7 cellular contexts compared by ENCODE assay signal in the genomic region with DNA sequence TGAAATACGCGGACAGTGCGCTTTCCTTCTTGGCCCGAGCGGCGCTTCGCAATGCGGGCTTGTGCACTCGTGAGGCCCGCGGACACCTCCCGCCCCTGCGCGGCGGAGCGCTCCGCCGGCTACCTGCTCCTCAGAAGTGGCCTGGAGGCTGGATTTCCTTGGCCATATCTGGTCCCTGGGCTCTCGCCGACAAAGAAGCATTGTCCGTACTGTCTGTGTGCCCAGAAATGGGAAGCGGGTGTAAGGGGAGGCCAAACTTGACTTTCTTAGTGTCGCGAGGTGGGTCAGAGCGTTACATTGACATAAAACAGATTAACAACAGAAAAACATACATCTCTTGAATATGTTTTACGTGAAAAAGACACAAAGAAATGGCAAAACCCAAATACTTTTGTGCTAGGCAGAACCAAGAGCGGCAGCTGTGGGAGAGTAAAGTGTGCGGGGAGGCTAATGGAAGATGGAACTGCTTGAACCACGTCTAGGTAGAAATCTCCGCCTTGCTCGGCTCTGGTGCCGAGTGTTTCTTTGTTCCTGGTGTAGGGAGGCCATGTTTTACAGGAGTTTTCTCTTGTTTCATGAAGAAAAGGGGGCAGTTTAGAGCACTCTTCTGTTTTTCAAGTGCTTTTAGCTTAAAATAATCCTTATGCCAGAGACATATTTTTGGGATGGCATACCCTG. TPM values are rescaled to one million over a fixed set of nuclear protein-coding genes. Genes with fewer than 3 reads are reported as not detected.
A peak's percentile ranks its signal among the peaks of the same experiment; 100 is the strongest.
DNase-seq lines count a peak whose midpoint lies in the region; ATAC-seq and TF ChIP-seq lines count a peak whose summit lies in the region.

No MANE protein-coding gene starts in this region.

- intact Hi-C loops in left ventricle myocardium inferior (cut with micrococcal nuclease) (no loop called here), gastrocnemius medialis (cut with DNase I; ENCODE audit: low total_unique reads) (loop anchor here (2.0 to 10.0 kb wide), 6 partner anchors 42 to 716 kb away; a partner anchor contains a TSS)

- in situ Hi-C loops in gastrocnemius medialis (cut with MboI; ENCODE audit: low sequenced_read_pairs in 4 of 4), result loop anchor here in 2 of 4 donors (25.0 kb wide), 2 partner anchors 604 to 696 kb away; a partner anchor contains a TSS

- H3K36me3 ChIP-seq in left ventricle myocardium inferior (no peaks in the 10 kb centered on the region), gastrocnemius medialis (no peaks in the 10 kb centered on the region)

- H3K9me3 ChIP-seq in left ventricle myocardium inferior (replicated peaks) (no peaks in the 10 kb centered on the region), gastrocnemius medialis (no peaks in the 10 kb centered on the region)

- TF ChIP-seq CTCF in left ventricle myocardium inferior (IDR thresholded peaks at IDR 0.05; ENCODE audit: borderline replicate concordance) (no peak), gastrocnemius medialis (IDR thresholded peaks at IDR 0.05 in 4 of 5, conservative IDR thresholded peaks at IDR 0.05 in 1 of 5) (no peak)

- H3K4me1 ChIP-seq in left ventricle myocardium inferior (peaks cover 43% of the 10 kb centered on the region), gastrocnemius medialis (peaks cover 11 to 23% of the 10 kb centered on the region in 2 donors)

- no peaks in the 10 kb centered on the region for H3K27me3 ChIP-seq in left ventricle myocardium inferior (ENCODE audit: low read depth)
- no peaks in the 10 kb centered on the region for H3K27me3 ChIP-seq in gastrocnemius medialis

- no peak for TF ChIP-seq POLR2A in gastrocnemius medialis (IDR thresholded peaks at IDR 0.05)

- peak; percentile 24 for DNase-seq in NCI-H1694 (lab: John Stamatoyannopoulos, UW)
- peak; percentile 4 for DNase-seq in activated effector memory CD4-positive, alpha-beta T cell treated with Interleukin-2 at 50 U/mL for 16 hours
- no peak for DNase-seq in left ventricle myocardium inferior
- DNase-seq in gastrocnemius medialis, result no peak
- no peak for DNase-seq in foreskin melanocyte

- H3K4me3 ChIP-seq in left ventricle myocardium inferior (peak overlapping the region; percentile 84), gastrocnemius medialis (peak overlapping the region; percentile 86 to 99 (median 91))

- H3K27ac ChIP-seq in left ventricle myocardium inferior (replicated peaks) (peak overlapping the region; percentile 100), gastrocnemius medialis (peak overlapping the region; percentile 97 to 99 (median 98))

- ATAC-seq in GM18858 (IDR thresholded peaks at IDR 0.05; ENCODE audit: unreplicated experiment) (peak; percentile 7), HG02759 (IDR thresholded peaks at IDR 0.05; ENCODE audit: unreplicated experiment) (peak; percentile 21), gastrocnemius medialis (peak; percentile 20 to 34)

RNA-seq across cellular contexts. Expression of a gene that starts 1.5 kb away (rescaled TPM):
- total RNA-seq in left ventricle myocardium inferior (7.9 TPM), gastrocnemius medialis (10 to 100 TPM in 1 of 4 donors, 1 to 10 TPM in 3; 5.1 to 13.0 (median 7.4) TPM)

Comparison
In these comparisons a context has a peak if more than half of its experiments do, and no peak if none do; other contexts are left out.
1. DNase-seq: peak in NCI-H1694 (single experiment) and activated effector memory CD4-positive, alpha-beta T cell treated with Interleukin-2 at 50 U/mL for 16 hours (single experiment); none in left ventricle myocardium inferior (single experiment), gastrocnemius medialis (0 of 2) and foreskin melanocyte (single experiment).
2. Peak in every context shown above with its lines, with median percentiles within 50 percentile points of each other: ATAC-seq.